ENCODE assay signal across 20 cellular contexts in the genomic region with DNA sequence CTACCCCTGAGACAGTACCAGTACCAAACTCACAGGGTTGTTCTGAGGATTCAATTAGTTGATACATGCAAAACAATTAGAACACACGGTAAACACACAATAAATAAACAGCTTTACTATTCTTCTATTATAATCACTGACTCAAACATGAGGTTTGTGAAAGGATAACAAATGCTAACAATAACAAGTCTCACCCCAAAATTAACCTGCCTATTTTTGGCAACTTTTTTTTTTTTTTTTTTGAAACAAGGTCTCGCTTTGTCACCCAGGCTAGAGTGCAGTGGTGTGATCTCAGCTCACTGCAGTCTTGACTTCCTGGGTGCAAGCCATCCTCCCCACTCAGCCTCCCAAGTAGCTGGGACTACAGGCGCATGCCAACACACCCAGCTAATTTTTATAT. TPM values are rescaled to one million over a fixed set of nuclear protein-coding genes. Genes with fewer than 3 reads are reported as not detected.
"Had no signal": no experiment of that assay in that cellular context is flagged by ENCODE, and none has a peak within 500 bp of the region (broad histone marks: within the 10 kb centered on the region; RNA-seq: fewer than 3 reads in every experiment).

No MANE protein-coding gene starts in this region.

- H3K9ac ChIP-seq: SK-N-SH had no signal

- ATAC-seq: Panc1, PC-3 had no signal

- DNase-seq: KBM-7; NCI-H1092; NCI-H1436; NCI-H1694; NCI-H187 treated with DMSO at 0.1 percent for 48 hours; NCI-H2029 treated with DMSO at 0.1 percent for 48 hours; NCI-H226; NCI-H446; NCI-H510A; NCI-H524 treated with DMSO at 0.1 percent for 48 hours; NCI-H69; NCI-H774; NK-92 treated with Interleukin-12 subunit alpha and Interleukin-12 subunit beta, amount 100 ng/mL, for 24 hours; PC-3; SHP77; SK-N-SH; SW 1271 had no signal

- H3K4me2 ChIP-seq: SK-N-SH had no signal

- H3K27me3 ChIP-seq: MG63 had no signal

- H3K4me3 ChIP-seq: MG63 had no signal

- H3K9me3 ChIP-seq: MG63, SK-N-SH had no signal

RNA-seq across cellular contexts. Expression of a gene that starts 47.3 kb away (rescaled TPM):
- total RNA-seq: HT-29 had no signal
